ENCODE assay signal across 11 cellular contexts in the genomic region with DNA sequence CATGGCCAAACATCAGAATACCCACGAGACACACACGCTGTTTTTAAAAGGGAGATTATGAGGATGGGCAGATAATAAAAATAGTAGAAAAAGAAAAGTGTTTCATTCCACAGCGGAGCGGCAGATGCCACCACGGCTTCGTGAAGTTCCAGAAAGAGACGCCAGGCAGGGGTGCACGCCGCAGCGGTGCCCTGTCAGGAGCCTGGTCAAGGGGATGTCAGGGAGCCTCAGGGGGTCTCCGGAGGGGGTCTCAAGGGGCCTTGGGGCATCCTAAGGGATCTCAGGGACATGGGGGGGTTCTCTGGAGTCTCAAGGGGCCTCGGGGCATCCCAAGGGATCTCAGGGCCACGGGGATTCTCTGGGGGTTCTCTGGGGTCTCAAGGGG.
A peak's percentile ranks its signal among the peaks of the same experiment; 100 is the strongest.
DNase-seq lines count a peak whose midpoint lies in the region; ATAC-seq and TF ChIP-seq lines count a peak whose summit lies in the region.
"Had no signal": no experiment of that assay in that cellular context is flagged by ENCODE, and none has a peak within 500 bp of the region (broad histone marks: within the 10 kb centered on the region; RNA-seq: fewer than 3 reads in every experiment).

No MANE protein-coding gene starts in this region.

- H3K27me3 Mint-ChIP-seq in stimulated activated naive CD8-positive, alpha-beta T cell treated with anti-CD3 and anti-CD28 coated beads, Interleukin-15, amount 100 ng/mL, for 72 hours: no peaks in the 10 kb centered on the region
- H3K27me3 Mint-ChIP-seq in dendritic cell treated with granulocyte-macrophage colony-stimulating factor and Interleukin-4, amounts not matched to agents 40 ng/mL and 50 ng/mL, for 4 days: peaks cover 18% of the 10 kb centered on the region
- no peaks in the 10 kb centered on the region for H3K27me3 Mint-ChIP-seq in nephron progenitor cell (ENCODE audit: low read depth, poor library complexity)
- H3K27me3 Mint-ChIP-seq in activated naive CD4-positive, alpha-beta T cell treated with anti-CD3 and anti-CD28 coated beads for 36 hours (ENCODE audit: low read depth): no peaks in the 10 kb centered on the region
- H3K27me3 Mint-ChIP-seq: CD4-positive, alpha-beta T cell had no signal

- no peak for ATAC-seq in stimulated activated naive CD8-positive, alpha-beta T cell treated with anti-CD3 and anti-CD28 coated beads, Interleukin-15, amount 100 ng/mL, for 72 hours
- ATAC-seq in stimulated activated naive CD8-positive, alpha-beta T cell treated with anti-CD3 and anti-CD28 coated beads, Interleukin-15, Interleukin-2, amounts not matched to agents 100 U/mL and 50 U/mL, for 24 hours: no peak

- peak overlapping the region; percentile 31 to 42 for H3K27ac Mint-ChIP-seq in stimulated activated naive CD8-positive, alpha-beta T cell treated with anti-CD3 and anti-CD28 coated beads, Interleukin-15, amount 100 ng/mL, for 72 hours
- peak overlapping the region; percentile 93 for H3K27ac Mint-ChIP-seq in dendritic cell treated with granulocyte-macrophage colony-stimulating factor and Interleukin-4, amounts not matched to agents 40 ng/mL and 50 ng/mL, for 4 days
- peak overlapping the region; percentile 95 for H3K27ac Mint-ChIP-seq in nephron progenitor cell
- H3K27ac Mint-ChIP-seq in activated naive CD4-positive, alpha-beta T cell treated with anti-CD3 and anti-CD28 coated beads for 36 hours: no peak overlapping the region
- H3K27ac Mint-ChIP-seq: CD4-positive, alpha-beta T cell; IgD-negative memory B cell had no signal

- DNase-seq in stimulated activated naive CD8-positive, alpha-beta T cell treated with anti-CD3 and anti-CD28 coated beads, Interleukin-15, amount 100 ng/mL, for 72 hours: no peak
- no peak for DNase-seq in stimulated activated naive CD8-positive, alpha-beta T cell treated with anti-CD3 and anti-CD28 coated beads, Interleukin-15, Interleukin-2, amounts not matched to agents 100 U/mL and 50 U/mL, for 24 hours
- no peak for DNase-seq in nephron progenitor cell
- DNase-seq in activated naive CD4-positive, alpha-beta T cell treated with anti-CD3 and anti-CD28 coated beads for 36 hours: no peak
- no peak for DNase-seq in COR-L47 (lab: John Stamatoyannopoulos, UW)
- DNase-seq in germinal center (ENCODE audit: low spot score): no peak
- DNase-seq: CD4-positive, alpha-beta T cell; DMS153; DND-41 had no signal

- CTCF ChIA-PET in activated naive CD4-positive, alpha-beta T cell treated with anti-CD3 and anti-CD28 coated beads for 36 hours (lab: Charles Lee): no interaction called here

- H3K4me3 Mint-ChIP-seq in stimulated activated naive CD8-positive, alpha-beta T cell treated with anti-CD3 and anti-CD28 coated beads, Interleukin-15, amount 100 ng/mL, for 72 hours: no peak overlapping the region
- H3K4me3 Mint-ChIP-seq in dendritic cell treated with granulocyte-macrophage colony-stimulating factor and Interleukin-4, amounts not matched to agents 40 ng/mL and 50 ng/mL, for 4 days: peak overlapping the region; percentile 64
- peak overlapping the region; percentile 55 for H3K4me3 Mint-ChIP-seq in nephron progenitor cell
- no peak overlapping the region for H3K4me3 Mint-ChIP-seq in activated naive CD4-positive, alpha-beta T cell treated with anti-CD3 and anti-CD28 coated beads for 36 hours
- H3K4me3 Mint-ChIP-seq: CD4-positive, alpha-beta T cell; IgD-negative memory B cell had no signal

- H3K4me1 Mint-ChIP-seq in stimulated activated naive CD8-positive, alpha-beta T cell treated with anti-CD3 and anti-CD28 coated beads, Interleukin-15, amount 100 ng/mL, for 72 hours: no peaks in the 10 kb centered on the region
- H3K4me1 Mint-ChIP-seq in dendritic cell treated with granulocyte-macrophage colony-stimulating factor and Interleukin-4, amounts not matched to agents 40 ng/mL and 50 ng/mL, for 4 days (ENCODE audit: low read depth): peaks cover 54% of the 10 kb centered on the region
- H3K4me1 Mint-ChIP-seq in nephron progenitor cell: peaks cover 27% of the 10 kb centered on the region
- H3K4me1 Mint-ChIP-seq in activated naive CD4-positive, alpha-beta T cell treated with anti-CD3 and anti-CD28 coated beads for 36 hours (ENCODE audit: low read depth): no peaks in the 10 kb centered on the region

- H3K9me3 Mint-ChIP-seq in stimulated activated naive CD8-positive, alpha-beta T cell treated with anti-CD3 and anti-CD28 coated beads, Interleukin-15, amount 100 ng/mL, for 72 hours: no peaks in the 10 kb centered on the region
- no peaks in the 10 kb centered on the region for H3K9me3 Mint-ChIP-seq in dendritic cell treated with granulocyte-macrophage colony-stimulating factor and Interleukin-4, amounts not matched to agents 40 ng/mL and 50 ng/mL, for 4 days
- H3K9me3 Mint-ChIP-seq in nephron progenitor cell: no peaks in the 10 kb centered on the region
- no peaks in the 10 kb centered on the region for H3K9me3 Mint-ChIP-seq in activated naive CD4-positive, alpha-beta T cell treated with anti-CD3 and anti-CD28 coated beads for 36 hours
- H3K9me3 Mint-ChIP-seq: CD4-positive, alpha-beta T cell; IgD-negative memory B cell had no signal

- intact Hi-C loops in dendritic cell treated with granulocyte-macrophage colony-stimulating factor and Interleukin-4, amounts not matched to agents 40 ng/mL and 50 ng/mL, for 4 days (cut with micrococcal nuclease): no loop called here
- intact Hi-C loops in activated naive CD4-positive, alpha-beta T cell treated with anti-CD3 and anti-CD28 coated beads for 36 hours (cut with micrococcal nuclease): no loop called here

- H3K36me3 Mint-ChIP-seq in dendritic cell treated with granulocyte-macrophage colony-stimulating factor and Interleukin-4, amounts not matched to agents 40 ng/mL and 50 ng/mL, for 4 days (ENCODE audit: low read depth): peaks cover 9% of the 10 kb centered on the region
- H3K36me3 Mint-ChIP-seq in nephron progenitor cell (ENCODE audit: low read depth): peaks cover 66% of the 10 kb centered on the region
- peaks cover 1% of the 10 kb centered on the region for H3K36me3 Mint-ChIP-seq in activated naive CD4-positive, alpha-beta T cell treated with anti-CD3 and anti-CD28 coated beads for 36 hours (ENCODE audit: low read depth)

- no peak for TF ChIP-seq CTCF in nephron progenitor cell (IDR thresholded peaks at IDR 0.05)

Comparison
In these comparisons a context has a peak if more than half of its experiments do, and no peak if none do; other contexts are left out.
1. H3K4me3 Mint-ChIP-seq: peak in dendritic cell treated with granulocyte-macrophage colony-stimulating factor and Interleukin-4, amounts not matched to agents 40 ng/mL and 50 ng/mL, for 4 days (single experiment) and nephron progenitor cell (single experiment); none in stimulated activated naive CD8-positive, alpha-beta T cell treated with anti-CD3 and anti-CD28 coated beads, Interleukin-15, amount 100 ng/mL, for 72 hours (0 of 2) and activated naive CD4-positive, alpha-beta T cell treated with anti-CD3 and anti-CD28 coated beads for 36 hours (single experiment).